Comparison of ENCODE assay signal across 19 cellular contexts in the genomic region with DNA sequence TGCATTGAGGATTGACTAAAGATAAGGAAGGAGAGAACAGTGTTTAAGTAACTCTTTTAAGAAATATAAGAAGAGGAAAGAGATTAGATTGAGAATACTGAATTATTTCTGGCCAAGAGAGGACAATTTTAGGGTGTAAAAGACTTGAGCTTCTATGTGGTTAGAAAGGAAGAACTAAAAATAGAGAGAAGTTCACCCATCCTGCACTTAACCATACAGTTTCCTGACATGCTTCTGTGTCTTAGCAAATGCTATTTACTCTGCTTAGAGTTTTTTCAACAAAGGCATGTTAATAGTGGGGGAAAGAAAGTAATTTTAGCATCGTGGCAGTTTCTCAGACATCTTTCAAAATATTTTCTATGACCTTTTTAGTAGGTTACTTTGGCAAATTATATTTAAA.
A peak's percentile ranks its signal among the peaks of the same experiment; 100 is the strongest.
DNase-seq lines count a peak whose midpoint lies in the region; ATAC-seq, FAIRE-seq and TF ChIP-seq lines count a peak whose summit lies in the region.
"Had no signal": no experiment of that assay in that cellular context is flagged by ENCODE, and none has a peak within 500 bp of the region (broad histone marks: within the 10 kb centered on the region; RNA-seq: fewer than 3 reads in every experiment).

No MANE protein-coding gene starts in this region.

- DNase-seq in D721Med (ENCODE audit: insufficient read length, low spot score), result no peak
- DNase-seq in KBM-7, result peak; percentile 19
- peak; percentile 30 for DNase-seq in OCI-LY7 (ENCODE audit: low spot score)
- DNase-seq in natural killer cell, result no peak
- DNase-seq in left lobe of liver (ENCODE audit: low spot score), result no peak
- DNase-seq in colonic mucosa, result no peak
- no peak for DNase-seq in GM23248
- DNase-seq: C1 segment of cervical spinal cord, DMS53, NCI-H1417, NCI-H1930, NCI-H2171 treated with DMSO at 0.1 percent for 48 hours, NCI-H774, SJCRH30 had no signal

- peak overlapping the region; percentile 41 for H3K4me3 Mint-ChIP-seq in natural killer cell
- H3K4me3 Mint-ChIP-seq: GM23338 had no signal

- H3K4me3 ChIP-seq in OCI-LY7 (ENCODE audit: low read depth, low read length, poor library complexity, severe bottlenecking) (no peak overlapping the region), colonic mucosa (no peak overlapping the region), GM23248 (no peak overlapping the region)
- H3K4me3 ChIP-seq: GM12878, GM23338, SJCRH30 had no signal

- peak overlapping the region; percentile 40 to 70 for H3K27ac Mint-ChIP-seq in natural killer cell
- H3K27ac Mint-ChIP-seq: GM23338 had no signal

- in situ Hi-C loops in KBM-7 (cut with MboI; ENCODE audit: low pct_unique_long_range_greater_than_20kb, low sequenced_read_pairs), result no loop called here
- in situ Hi-C loops in GM23248 (cut with MboI), result no loop called here

- 44 to 63% methylated on average over 1 of the region's 1 CpG for WGBS in GM23248 (ENCODE audit: low coverage in 1 of 2, low lambda C conversion rate in 2 of 2, missing lambda C conversion rate in 2 of 2), 2 experiments

- H3K9me3 Mint-ChIP-seq in natural killer cell, result peaks cover 12 to 14% of the 10 kb centered on the region in 2 donors

- TF ChIP-seq CTCF in D721Med (IDR thresholded peaks at IDR 0.05; ENCODE audit: insufficient read depth, missing control alignments) (no peak), OCI-LY7 (conservative IDR thresholded peaks at IDR 0.05; ENCODE audit: low read length) (no peak), natural killer cell (IDR thresholded peaks at IDR 0.05) (no peak), colonic mucosa (IDR thresholded peaks at IDR 0.05) (no peak)

- H2AFZ ChIP-seq in OCI-LY7 (ENCODE audit: low read length), result no peak overlapping the region
- no peak overlapping the region for H2AFZ ChIP-seq in GM23248
- H2AFZ ChIP-seq: GM23338 had no signal

- H3K36me3 ChIP-seq in OCI-LY7 (ENCODE audit: insufficient read depth, low read length) (peaks cover 74% of the 10 kb centered on the region), colonic mucosa (no peaks in the 10 kb centered on the region), GM23248 (ENCODE audit: low read depth) (0 out of 2 replicates have a peak, but pooled peaks cover 10% of the 10 kb centered on the region)
- H3K36me3 ChIP-seq: SJCRH30 had no signal

- FAIRE-seq in D721Med (lab: Jason Lieb, UNC), result peak; percentile 6
- FAIRE-seq: GM12878, GM19239, HTR-8/SVneo, RCC 7860 had no signal

- H3K4me1 ChIP-seq in OCI-LY7 (ENCODE audit: insufficient read depth, low read length, poor library complexity, severe bottlenecking) (peaks cover 13% of the 10 kb centered on the region), colonic mucosa (no peaks in the 10 kb centered on the region), GM23248 (ENCODE audit: insufficient read depth) (no peaks in the 10 kb centered on the region)
- H3K4me1 ChIP-seq: SJCRH30 had no signal

- H3K79me2 ChIP-seq in OCI-LY7 (ENCODE audit: insufficient read depth, low read depth, low read length) (no peaks in the 10 kb centered on the region), GM23248 (ENCODE audit: insufficient read depth) (no peaks in the 10 kb centered on the region)

- peaks cover 41% of the 10 kb centered on the region for H3K36me3 Mint-ChIP-seq in natural killer cell

- intact Hi-C loops in OCI-LY7 (cut with micrococcal nuclease; ENCODE audit: unreplicated experiment), result no loop called here
- intact Hi-C loops in natural killer cell (cut with micrococcal nuclease), result no loop called here
- intact Hi-C loops in colonic mucosa (cut with DNase I), result no loop called here

- peak in 1 of 3 donors; percentile 53 for ATAC-seq in natural killer cell
- no peak for ATAC-seq in left lobe of liver
- ATAC-seq: GM12878, GM23338 had no signal

- H3K27me3 Mint-ChIP-seq in natural killer cell (ENCODE audit: low read depth in 2 of 2), result no peaks in the 10 kb centered on the region

- H3K9me2 ChIP-seq in OCI-LY7 (ENCODE audit: insufficient read depth, low read length) (no peaks in the 10 kb centered on the region), GM23248 (ENCODE audit: insufficient read depth) (no peaks in the 10 kb centered on the region)

- H3K27ac ChIP-seq in OCI-LY7 (ENCODE audit: low read depth, low read length, poor library complexity, severe bottlenecking) (peak overlapping the region; percentile 44), colonic mucosa (no peak overlapping the region), GM23248 (no peak overlapping the region)
- H3K27ac ChIP-seq: SJCRH30 had no signal

- H3K4me1 Mint-ChIP-seq in natural killer cell, result peaks cover 18 to 27% of the 10 kb centered on the region in 2 donors
- H3K4me1 Mint-ChIP-seq: GM23338 had no signal

- H3K9me3 ChIP-seq in OCI-LY7 (ENCODE audit: low read length), result peaks cover 78% of the 10 kb centered on the region
- peaks cover 3% of the 10 kb centered on the region for H3K9me3 ChIP-seq in colonic mucosa
- H3K9me3 ChIP-seq in GM23248 (ENCODE audit: low read depth), result peaks cover 7% of the 10 kb centered on the region
- H3K9me3 ChIP-seq: SJCRH30 had no signal

- H4K20me1 ChIP-seq in OCI-LY7 (ENCODE audit: insufficient read depth, low read length) (no peaks in the 10 kb centered on the region), GM23248 (ENCODE audit: insufficient read depth) (no peaks in the 10 kb centered on the region)

- H3K27me3 ChIP-seq in colonic mucosa (no peaks in the 10 kb centered on the region), GM23248 (replicated peaks; ENCODE audit: insufficient read depth) (no peaks in the 10 kb centered on the region)
- H3K27me3 ChIP-seq: SJCRH30 had no signal

- CTCF ChIA-PET in OCI-LY7 (lab: Charles Lee; ENCODE audit: unreplicated experiment), result interaction anchor here (0.6 kb wide), 1 partner anchor 8 kb away, joined by 3 read pairs; no protein-coding TSS in a partner anchor

- no peaks in the 10 kb centered on the region for H3F3A ChIP-seq in GM23248 (ENCODE audit: insufficient read depth)

- H3K4me2 ChIP-seq in OCI-LY7 (ENCODE audit: low read length) (peak overlapping the region; percentile 42), GM23248 (ENCODE audit: unreplicated experiment) (no peak overlapping the region)
- H3K4me2 ChIP-seq: GM23338 had no signal

- H3K9ac ChIP-seq in colonic mucosa (ENCODE audit: low read depth in 2 of 2, low read length in 2 of 2) (no peak overlapping the region), GM23248 (no peak overlapping the region)

- POLR2A ChIA-PET in OCI-LY7 (lab: Charles Lee), result interaction anchor here (0.9 to 1.7 kb wide), 4 partner anchors 17 to 49 kb away, joined by 3 to 5 read pairs (median 4); no protein-coding TSS in a partner anchor

- BruUV-seq in OCI-LY7 (replicated peaks; lab: Mats Ljungman, UMichigan), result no TSS peak

Comparison
In these comparisons a context has a peak if more than half of its experiments do, and no peak if none do; other contexts are left out.
1. DNase-seq: peak in KBM-7 (single experiment) and OCI-LY7 (single experiment); none in D721Med (single experiment), natural killer cell (single experiment), left lobe of liver (single experiment), colonic mucosa (single experiment) and GM23248 (single experiment).